8 cellular contexts compared by ENCODE assay signal in the genomic region with DNA sequence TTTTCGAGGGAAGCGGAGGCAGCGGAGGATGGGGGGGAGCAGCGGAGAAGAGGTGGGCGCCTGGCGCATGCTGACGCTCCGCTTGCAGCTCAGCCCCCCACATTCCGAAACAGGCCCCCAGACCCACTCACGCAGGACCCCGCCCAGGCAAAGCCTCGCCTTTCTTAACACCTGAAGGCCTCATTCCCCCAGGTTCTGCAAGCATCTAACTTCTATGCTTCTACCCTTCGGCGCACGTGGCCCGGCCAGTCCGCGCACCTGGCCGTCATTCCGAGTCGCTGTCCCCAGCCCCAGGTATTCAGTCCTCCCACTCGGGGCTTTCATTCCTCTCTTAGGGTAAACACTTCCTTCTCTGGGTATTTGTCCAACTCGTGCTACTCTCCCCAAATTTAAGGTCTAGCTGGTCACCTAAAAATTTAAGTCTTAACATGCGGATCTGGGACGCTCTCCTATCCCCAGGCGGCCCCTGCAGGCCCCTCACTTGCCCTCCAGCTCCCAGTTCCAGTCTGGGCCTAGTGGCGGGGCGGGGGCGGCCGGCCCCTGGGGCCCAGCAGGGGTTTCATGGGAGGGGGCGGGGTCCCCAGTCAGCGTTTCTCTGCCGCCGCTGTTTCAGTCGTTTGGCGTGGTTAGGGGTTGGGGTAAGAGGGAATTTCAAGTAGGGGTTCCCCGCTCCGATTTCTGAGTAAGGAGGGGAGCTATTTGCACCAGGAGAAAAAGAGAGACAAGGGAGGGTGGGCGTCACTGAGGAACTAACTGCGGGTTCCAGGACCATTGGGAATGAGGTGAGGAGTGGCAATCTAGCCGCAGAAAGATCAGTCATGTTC. TPM values are rescaled to one million over a fixed set of nuclear protein-coding genes. Genes with fewer than 3 reads are reported as not detected.
DNase-seq lines count a peak whose midpoint lies in the region; TF ChIP-seq lines count a peak whose summit lies in the region.

No MANE protein-coding gene starts in this region.

- no peaks in the 10 kb centered on the region for H3K27me3 ChIP-seq in osteoblast (ENCODE audit: insufficient read depth, low read length)

- peaks cover 24% of the 10 kb centered on the region for H3K4me1 ChIP-seq in osteoblast (ENCODE audit: insufficient read depth, low read length)

- H3K4me2 ChIP-seq in osteoblast (ENCODE audit: insufficient read depth, low read length) = peak overlapping the region; percentile 87

- peaks cover 5% of the 10 kb centered on the region for H4K20me1 ChIP-seq in osteoblast (ENCODE audit: insufficient read depth, low read length)

- TF ChIP-seq CTCF in epithelial cell of proximal tubule (conservative IDR thresholded peaks at IDR 0.05; ENCODE audit: low read depth, low read length) = no peak
- TF ChIP-seq CTCF in osteoblast (IDR thresholded peaks at IDR 0.05; ENCODE audit: extremely low read depth, low read depth, low read length) = no peak

- H3K4me3 ChIP-seq in epithelial cell of proximal tubule (ENCODE audit: low read depth, low read length) = peak overlapping the region; percentile 74
- peak overlapping the region; percentile 67 for H3K4me3 ChIP-seq in osteoblast (ENCODE audit: insufficient read depth, low read length)

- H3K79me2 ChIP-seq in osteoblast (ENCODE audit: insufficient read depth, low read length) = peaks cover 23% of the 10 kb centered on the region

- peak overlapping the region; percentile 51 for H2AFZ ChIP-seq in osteoblast (ENCODE audit: low read length)

- H3K36me3 ChIP-seq in osteoblast (ENCODE audit: insufficient read depth, low read length) = no peaks in the 10 kb centered on the region

- H3K9me3 ChIP-seq in osteoblast (ENCODE audit: low read depth, low read length) = no peaks in the 10 kb centered on the region

- peak; percentile 35 for DNase-seq in DMS79 (lab: John Stamatoyannopoulos, UW)
- DNase-seq in KG1 (lab: John Stamatoyannopoulos, UW) = peak; percentile 83
- DNase-seq in activated CD4-positive, alpha-beta T cell treated with anti-CD3 and anti-CD28 coated beads, Interleukin-2, amount 50 U/mL, for 48 hours = peak; percentile 80 to 85
- no peak for DNase-seq in epithelial cell of proximal tubule (ENCODE audit: low read depth)
- DNase-seq in osteoblast (ENCODE audit: insufficient read length, low spot score, missing footprints) = peak; percentile 80
- no peak for DNase-seq in EL
- no peak for DNase-seq in HPDE6-E6E7 (ENCODE audit: extremely low spot score)
- DNase-seq in SW 1271 (lab: John Stamatoyannopoulos, UW) = no peak

- no peak overlapping the region for H3K27ac ChIP-seq in osteoblast (ENCODE audit: low read depth, low read length)

RNA-seq across cellular contexts. Expression of gene ZBTB7B, which starts 2.7 kb away (rescaled TPM):
- total RNA-seq in epithelial cell of proximal tubule (20.4 and 20.7 TPM in 2 replicates), osteoblast (18.6 and 23.5 TPM in 2 replicates)

RNA-seq across cellular contexts. Expression of gene LENEP, which starts 6.5 kb away (rescaled TPM):
- total RNA-seq in epithelial cell of proximal tubule (not detected in 2 replicates), osteoblast (0.88 TPM in 1 of 2 replicates, not detected in the other)

RNA-seq across cellular contexts. Expression of gene FLAD1, which starts 16.7 kb away (rescaled TPM):
- 41.9 and 67.5 TPM in 2 replicates for total RNA-seq in epithelial cell of proximal tubule
- 17.1 and 20.6 TPM in 2 replicates for total RNA-seq in osteoblast

RNA-seq across cellular contexts. Expression of gene CKS1B, which starts 25.4 kb away (rescaled TPM):
- total RNA-seq in epithelial cell of proximal tubule (289 and 358 TPM in 2 replicates), osteoblast (23.2 and 23.3 TPM in 2 replicates)

RNA-seq across cellular contexts. Expression of gene SHC1, which starts 29.3 kb away (rescaled TPM):
- total RNA-seq in epithelial cell of proximal tubule (131 and 155 TPM in 2 replicates), osteoblast (230 and 239 TPM in 2 replicates)

Comparison
In these comparisons a context has a peak if more than half of its experiments do, and no peak if none do; other contexts are left out.
1. DNase-seq: peak in DMS79 (single experiment), KG1 (single experiment), activated CD4-positive, alpha-beta T cell treated with anti-CD3 and anti-CD28 coated beads, Interleukin-2, amount 50 U/mL, for 48 hours (2 of 2) and osteoblast (single experiment); none in epithelial cell of proximal tubule (single experiment), EL (single experiment), HPDE6-E6E7 (single experiment) and SW 1271 (0 of 2).